Comparison of ENCODE assay signal across 8 cellular contexts in genomic region chr14:102319351-102320032, GRCh38. TPM values are rescaled to one million over a fixed set of nuclear protein-coding genes. Genes with fewer than 3 reads are reported as not detected.
DNase-seq lines count a peak whose midpoint lies in the region; ATAC-seq lines count a peak whose summit lies in the region.

Gene ZNF839 (plus strand): TSS chr14:102319746. CDS start chr14:102319766, 20 bp downstream.

- H3K27ac Mint-ChIP-seq in memory B cell = peak within 1 kb of the TSS; percentile 95

- ATAC-seq in GM21367 (IDR thresholded peaks at IDR 0.05; ENCODE audit: unreplicated experiment) = peak; percentile 34
- peak; percentile 72 for ATAC-seq in memory B cell (ENCODE audit: low read depth)

- H3K27me3 Mint-ChIP-seq in memory B cell = no peaks in the 10 kb centered on the region

- no peaks in the 10 kb centered on the region for H3K36me3 Mint-ChIP-seq in memory B cell

- peaks cover 3% of the 10 kb centered on the region; the same call in 1 of the 2 replicates for H3K36me3 ChIP-seq in HUES64 (ENCODE audit: insufficient read depth, low read length)
- H3K36me3 ChIP-seq in NT2/D1 (ENCODE audit: insufficient read depth, insufficient read length, low read length) = peaks cover 8% of the 10 kb centered on the region

- no peaks in the 10 kb centered on the region for H3K9me3 ChIP-seq in HUES64 (ENCODE audit: insufficient read depth, low read depth, low read length)
- H3K9me3 ChIP-seq in NT2/D1 (ENCODE audit: insufficient read depth, low read length) = no peaks in the 10 kb centered on the region

- peaks cover 29% of the 10 kb centered on the region for H3K4me1 Mint-ChIP-seq in memory B cell

- H3K4me3 Mint-ChIP-seq in memory B cell = peak within 1 kb of the TSS; percentile 95

- peak within 1 kb of the TSS; percentile 61 for H3K27ac ChIP-seq in HUES64 (ENCODE audit: low read depth, low read length)

- H3K4me1 ChIP-seq in HUES64 (ENCODE audit: insufficient read depth, low read length) (peaks cover 10% of the 10 kb centered on the region; the same call in 1 of the 2 replicates), NT2/D1 (ENCODE audit: insufficient read depth, insufficient read length) (no peaks in the 10 kb centered on the region)

- no peaks in the 10 kb centered on the region for H3K9me3 Mint-ChIP-seq in memory B cell

- H3K4me3 ChIP-seq in HUES64 (ENCODE audit: low read length) (peak within 1 kb of the TSS; percentile 96), NT2/D1 (ENCODE audit: insufficient read length, low read depth) (peak within 1 kb of the TSS; percentile 84)

- H3K9ac ChIP-seq in HUES64 (ENCODE audit: low read depth, low read length) = peak within 1 kb of the TSS; percentile 86
- H3K9ac ChIP-seq in NT2/D1 (ENCODE audit: insufficient read length, low read depth) = peak within 1 kb of the TSS; percentile 86

- 1% methylated on average over 71 of the region's 71 CpGs for WGBS in HUES64

- DNase-seq in CMK (ENCODE audit: low read depth) (peak; percentile 55), NT2/D1 (ENCODE audit: low read depth, low spot score) (peak; percentile 74), memory B cell (ENCODE audit: low spot score in 2 of 2) (peak; percentile 94 to 99)
- DNase-seq in activated CD8-positive, alpha-beta memory T cell treated with anti-CD3 and anti-CD28 coated beads for 4 hours (ENCODE audit: low read depth in 2 of 2) = peak; percentile 86 to 89
- DNase-seq in effector CD8-positive, alpha-beta T cell (lab: John Stamatoyannopoulos, UW) = peak; percentile 88
- peak; percentile 91 for DNase-seq in stimulated activated CD8-positive, alpha-beta memory T cell treated with anti-CD3 and anti-CD28 coated beads, Interleukin-12 subunit alpha, Interleukin-12 subunit beta, amount 100 ng/mL, for 1 hour (ENCODE audit: low read depth)

- peaks cover 10% of the 10 kb centered on the region for H3K27me3 ChIP-seq in HUES64 (ENCODE audit: insufficient read depth, low read length)
- H3K27me3 ChIP-seq in NT2/D1 (ENCODE audit: insufficient read depth, insufficient read length) = no peaks in the 10 kb centered on the region

RNA-seq across cellular contexts. Expression of gene ZNF839, which starts in this region (rescaled TPM):
- polyA plus RNA-seq in HUES64 (2013, experiment 1 of 2) = 6.9 TPM
- polyA plus RNA-seq in HUES64 (2013, experiment 2 of 2) = 10.3 TPM

Comparison
In these comparisons a context has a peak if more than half of its experiments do, and no peak if none do; other contexts are left out.
1. Peak in every context shown above with its lines: DNase-seq, ATAC-seq, H3K4me3 ChIP-seq and H3K27ac ChIP-seq.